In genomic region chr13:36282818-36283432, GRCh38 we compare ENCODE assay signal across 9 cellular contexts. TPM values are rescaled to one million over a fixed set of nuclear protein-coding genes. Genes with fewer than 3 reads are reported as not detected.
DNase-seq lines count a peak whose midpoint lies in the region; ATAC-seq and TF ChIP-seq lines count a peak whose summit lies in the region.
"Had no signal": no experiment of that assay in that cellular context is flagged by ENCODE, and none has a peak within 500 bp of the region (broad histone marks: within the 10 kb centered on the region; RNA-seq: fewer than 3 reads in every experiment).

No MANE protein-coding gene starts in this region.

- ATAC-seq in right cardiac atrium (no peak), HG03521 (IDR thresholded peaks at IDR 0.05; ENCODE audit: unreplicated experiment) (no peak), GM21526 (IDR thresholded peaks at IDR 0.05; ENCODE audit: low FRiP score, unreplicated experiment) (no peak), T-cell (replicated peaks in 1 of 4) (no peak)

- WGBS in right cardiac atrium, result 41% methylated on average over 6 of the region's 6 CpGs

- peaks cover 8 to 15% of the 10 kb centered on the region in 2 donors for H3K27me3 Mint-ChIP-seq in T-cell

- H3K4me3 ChIP-seq in cardiac muscle cell, result no peak overlapping the region
- no peak overlapping the region for H3K4me3 ChIP-seq in right cardiac atrium (ENCODE audit: low read length)
- H3K4me3 ChIP-seq in colonic mucosa, result no peak overlapping the region

- no peaks in the 10 kb centered on the region for H3K9me3 Mint-ChIP-seq in T-cell
- H3K9me3 Mint-ChIP-seq: activated naive CD4-positive, alpha-beta T cell treated with anti-CD3 and anti-CD28 coated beads, Interleukin-2, amount 50 U/mL, for 72 hours had no signal

- H3K4me1 ChIP-seq in cardiac muscle cell (ENCODE audit: low read depth) (no peaks in the 10 kb centered on the region), right cardiac atrium (ENCODE audit: control insufficient read depth, insufficient read depth, low read length) (no peaks in the 10 kb centered on the region), colonic mucosa (no peaks in the 10 kb centered on the region)

- DNase-seq in cardiac muscle cell (ENCODE audit: low read depth in 1 of 2, low spot score in 1 of 2), result peak; percentile 62 to 67
- DNase-seq in right cardiac atrium, result no peak
- DNase-seq in NCI-H2227 (lab: John Stamatoyannopoulos, UW; ENCODE audit: unreplicated experiment), result peak; percentile 19
- DNase-seq in colonic mucosa, result no peak
- peak; percentile 43 for DNase-seq in midbrain (lab: John Stamatoyannopoulos, UW)
- no peak for DNase-seq in T-cell

- POLR2A ChIA-PET in T-cell (lab: Charles Lee), result no interaction called here

- H3K36me3 Mint-ChIP-seq in T-cell, result no peaks in the 10 kb centered on the region
- H3K36me3 Mint-ChIP-seq: activated naive CD4-positive, alpha-beta T cell treated with anti-CD3 and anti-CD28 coated beads, Interleukin-2, amount 50 U/mL, for 72 hours had no signal

- no peaks in the 10 kb centered on the region for H3K27me3 ChIP-seq in cardiac muscle cell
- H3K27me3 ChIP-seq in right cardiac atrium (ENCODE audit: control insufficient read depth, insufficient read depth), result no peaks in the 10 kb centered on the region
- no peaks in the 10 kb centered on the region for H3K27me3 ChIP-seq in colonic mucosa

- H3K9me3 ChIP-seq in cardiac muscle cell (ENCODE audit: low read depth) (no peaks in the 10 kb centered on the region), right cardiac atrium (ENCODE audit: control insufficient read depth, low read length) (no peaks in the 10 kb centered on the region), colonic mucosa (no peaks in the 10 kb centered on the region)

- H3K4me1 Mint-ChIP-seq in T-cell, result no peaks in the 10 kb centered on the region

- no peaks in the 10 kb centered on the region for H3K36me3 ChIP-seq in cardiac muscle cell
- no peaks in the 10 kb centered on the region for H3K36me3 ChIP-seq in colonic mucosa

- CTCF ChIA-PET in T-cell (lab: Charles Lee), result interaction anchor here (0.5 to 1.8 kb wide), 10 partner anchors 8 to 704 kb away, joined by 3 to 11 read pairs (median 4); no protein-coding TSS in a partner anchor

- no peak overlapping the region for H3K9ac ChIP-seq in colonic mucosa (ENCODE audit: low read depth in 2 of 2, low read length in 2 of 2)

- intact Hi-C loops in right cardiac atrium (cut with DNase I) (loop anchor here in 3 of 4 donors (5.0 to 10.0 kb wide), 2 partner anchors 112 to 114 kb away; no protein-coding TSS in a partner anchor), colonic mucosa (cut with DNase I) (loop anchor here (5.0 kb wide), 1 partner anchor 454 kb away; no protein-coding TSS in a partner anchor)

- TF ChIP-seq CTCF in cardiac muscle cell (IDR thresholded peaks at IDR 0.05; ENCODE audit: low read depth, low read length) (peak; percentile 75), colonic mucosa (IDR thresholded peaks at IDR 0.05) (peak; percentile 76)

- H3K27ac ChIP-seq in cardiac muscle cell (no peak overlapping the region), right cardiac atrium (ENCODE audit: low read length) (no peak overlapping the region), colonic mucosa (no peak overlapping the region)

- no peak overlapping the region for H3K27ac Mint-ChIP-seq in T-cell
- H3K27ac Mint-ChIP-seq: activated naive CD4-positive, alpha-beta T cell treated with anti-CD3 and anti-CD28 coated beads, Interleukin-2, amount 50 U/mL, for 72 hours had no signal

- H3K4me3 Mint-ChIP-seq in T-cell, result no peak overlapping the region

RNA-seq across cellular contexts. Expression of gene CCDC169, which starts 14.7 kb away (rescaled TPM):
- total RNA-seq in cardiac muscle cell (3.1 and 6.9 TPM in 2 replicates), right cardiac atrium (1 to 10 TPM in 2 of 4 donors, under 1 TPM in 2; 0.15 to 1.8 (median 0.80) TPM), colonic mucosa (1 to 10 TPM in 1 of 2 donors, under 1 TPM in 1; 0.25 to 1.3 TPM), T-cell (not detected)
- polyA plus RNA-seq in cardiac muscle cell (6.9 and 16.0 TPM in 2 replicates), right cardiac atrium (0.61 TPM)

Comparison
In these comparisons a context has a peak if more than half of its experiments do, and no peak if none do; other contexts are left out.
1. DNase-seq: peak in cardiac muscle cell (2 of 2), NCI-H2227 (single experiment) and midbrain (single experiment); none in right cardiac atrium (0 of 3), colonic mucosa (single experiment) and T-cell (0 of 34).